14 cellular contexts compared by ENCODE assay signal in the genomic region with DNA sequence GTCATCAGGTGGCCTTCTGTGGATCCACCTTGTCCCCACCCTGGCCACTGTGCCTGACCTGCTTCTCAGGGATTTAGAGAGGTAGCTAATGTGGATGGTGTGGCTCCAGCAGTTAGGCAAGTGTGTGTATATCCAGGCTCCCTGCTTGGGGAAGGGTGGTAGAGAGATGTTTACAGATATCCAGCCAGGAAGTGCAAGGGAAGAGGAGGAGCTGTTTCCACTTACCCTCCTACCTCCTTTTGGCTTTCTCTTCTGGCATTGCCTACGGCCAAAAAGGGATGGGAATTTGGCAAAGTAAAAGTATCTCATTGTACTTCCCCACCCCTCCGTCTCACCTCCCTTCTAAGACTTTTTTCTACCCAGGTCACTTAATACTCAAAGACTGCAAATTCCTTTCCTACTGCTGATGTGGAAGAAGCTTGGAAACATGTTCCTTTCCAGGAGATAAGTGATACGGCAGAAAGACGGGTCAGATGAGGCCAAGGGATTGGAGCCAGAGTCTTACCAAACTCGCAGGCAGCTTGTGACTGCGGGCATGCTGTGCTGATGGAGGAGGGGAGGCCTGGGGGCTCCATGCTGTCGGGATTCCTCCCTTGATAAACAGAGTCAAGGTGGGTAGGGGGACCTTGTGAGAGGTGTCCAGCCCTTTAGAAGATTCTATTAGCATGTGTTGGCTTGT.
DNase-seq lines count a peak whose midpoint lies in the region; ATAC-seq, FAIRE-seq and TF ChIP-seq lines count a peak whose summit lies in the region.
"Had no signal": no experiment of that assay in that cellular context is flagged by ENCODE, and none has a peak within 500 bp of the region (broad histone marks: within the 10 kb centered on the region; RNA-seq: fewer than 3 reads in every experiment).

No MANE protein-coding gene starts in this region.

- no peak for TF ChIP-seq CTCF in A549 (IDR thresholded peaks at IDR 0.05)
- no peak for TF ChIP-seq CTCF in fibroblast of lung (conservative IDR thresholded peaks at IDR 0.05 in 1 of 2, IDR thresholded peaks at IDR 0.05 in 1 of 2; ENCODE audit: low read depth in 1 of 2, low read length in 2 of 2)
- no peak for TF ChIP-seq CTCF in neural crest cell (conservative IDR thresholded peaks at IDR 0.05)

- no peak for ATAC-seq in A549
- ATAC-seq in HG03354 (IDR thresholded peaks at IDR 0.05; ENCODE audit: poor library complexity, severe bottlenecking, unreplicated experiment): no peak
- ATAC-seq in HG02610 (IDR thresholded peaks at IDR 0.05; ENCODE audit: unreplicated experiment): no peak

- H3K36me3 Mint-ChIP-seq in neural crest cell (ENCODE audit: low read depth): peaks cover 22% of the 10 kb centered on the region
- H3K36me3 Mint-ChIP-seq: activated naive CD4-positive, alpha-beta T cell treated with anti-CD3 and anti-CD28 coated beads, Interleukin-2, amount 10 ng/mL, durations not matched to agents 7 days and 5 days had no signal

- no peak overlapping the region for H3K4me3 Mint-ChIP-seq in neural crest cell
- H3K4me3 Mint-ChIP-seq: activated naive CD4-positive, alpha-beta T cell treated with anti-CD3 and anti-CD28 coated beads, Interleukin-2, amount 10 ng/mL, durations not matched to agents 7 days and 5 days had no signal

- H3K9ac ChIP-seq in fibroblast of lung (ENCODE audit: insufficient read depth, low read length): no peak overlapping the region

- peak overlapping the region; percentile 71 for H2AFZ ChIP-seq in fibroblast of lung (ENCODE audit: low read length)

- H3K27me3 ChIP-seq in fibroblast of lung (ENCODE audit: control insufficient read depth, insufficient read depth, low read length): no peaks in the 10 kb centered on the region

- TF ChIP-seq POLR2A in A549 (IDR thresholded peaks at IDR 0.05; ENCODE audit: low read length): no peak

- peaks cover 3% of the 10 kb centered on the region for H3K4me1 Mint-ChIP-seq in neural crest cell

- peak overlapping the region; percentile 15 to 74; a peak in 4 of 6 replicates for H3K27ac ChIP-seq in A549
- H3K27ac ChIP-seq in fibroblast of lung (ENCODE audit: insufficient read depth, low read length): no peak overlapping the region

- POLR2A ChIA-PET in A549 (lab: Yijun Ruan, JAX): no interaction called here

- H3K27ac Mint-ChIP-seq in neural crest cell (ENCODE audit: unreplicated experiment): peak overlapping the region; percentile 57
- H3K27ac Mint-ChIP-seq: activated naive CD4-positive, alpha-beta T cell treated with anti-CD3 and anti-CD28 coated beads, Interleukin-2, amount 10 ng/mL, durations not matched to agents 7 days and 5 days had no signal

- H3K9me3 Mint-ChIP-seq in neural crest cell: peaks cover 8% of the 10 kb centered on the region

- H3K9me3 ChIP-seq in A549 (peaks cover 11% of the 10 kb centered on the region), fibroblast of lung (ENCODE audit: control insufficient read depth, insufficient read depth, low read depth, low read length) (no peaks in the 10 kb centered on the region)

- peaks cover 7% of the 10 kb centered on the region; the same call in 1 of the 3 replicates for H3K4me1 ChIP-seq in A549
- H3K4me1 ChIP-seq in fibroblast of lung (ENCODE audit: control insufficient read depth, extremely low read depth, insufficient read depth, low read length): no peaks in the 10 kb centered on the region

- H3K79me2 ChIP-seq in fibroblast of lung (ENCODE audit: control insufficient read depth, insufficient read depth, low read length): no peaks in the 10 kb centered on the region

- DNase-seq in A549 (ENCODE audit: low read depth in 1 of 2, low spot score in 1 of 2) (no peak), NCI-H446 treated with DMSO at 0.1 percent for 48 hours (lab: John Stamatoyannopoulos, UW) (peak; percentile 85), fibroblast of lung (ENCODE audit: low read depth in 2 of 2) (peak in 1 of 2 donors; percentile 54), neural crest cell (ENCODE audit: low read depth, low spot score) (no peak), DMS153 (lab: John Stamatoyannopoulos, UW) (no peak), iPS-NIHi11 (ENCODE audit: low spot score) (no peak)
- DNase-seq: activated CD4-positive, alpha-beta T cell treated with anti-CD3 and anti-CD28 coated beads for 1 hour; activated naive CD4-positive, alpha-beta T cell treated with anti-CD3 and anti-CD28 coated beads, Interleukin-2, amount 10 ng/mL, durations not matched to agents 7 days and 5 days; retina; SIG-M5 had no signal

- CTCF ChIA-PET in A549 (lab: Yijun Ruan, JAX): interaction anchor here (0.9 kb wide), 1 partner anchor 10 kb away, joined by 4 read pairs; no protein-coding TSS in a partner anchor

- no peaks in the 10 kb centered on the region for H3K27me3 Mint-ChIP-seq in neural crest cell (ENCODE audit: low read depth)
- H3K27me3 Mint-ChIP-seq: activated naive CD4-positive, alpha-beta T cell treated with anti-CD3 and anti-CD28 coated beads, Interleukin-2, amount 10 ng/mL, durations not matched to agents 7 days and 5 days had no signal

- WGBS in A549 (ENCODE audit: missing lambda C conversion rate): 88% methylated on average over 7 of the region's 7 CpGs

- no peak for FAIRE-seq in A549 (lab: Jason Lieb, UNC)
- FAIRE-seq: HTR-8/SVneo, islet of Langerhans had no signal

- H3K4me3 ChIP-seq in A549: no peak overlapping the region
- peak overlapping the region in 2 of 4 experiments; percentile 0 to 42 for H3K4me3 ChIP-seq in fibroblast of lung (replicated peaks in 1 of 4; ENCODE audit: control extremely low read depth in 1 of 4, insufficient read depth in 1 of 4, low read depth in 3 of 4, low read length in 4 of 4)

- H3K36me3 ChIP-seq in fibroblast of lung (ENCODE audit: control insufficient read depth, insufficient read depth, low read length): no peaks in the 10 kb centered on the region

- H4K20me1 ChIP-seq in fibroblast of lung (ENCODE audit: control insufficient read depth, extremely low read depth, insufficient read depth, low read length): no peaks in the 10 kb centered on the region

- TF ChIP-seq RAD21 in A549 (conservative IDR thresholded peaks at IDR 0.05 in 1 of 2, IDR thresholded peaks at IDR 0.05 in 1 of 2): no peak

- H3K4me2 ChIP-seq in A549 (peak overlapping the region; percentile 17; the same call in 1 of the 3 replicates), fibroblast of lung (ENCODE audit: extremely low read depth, insufficient read depth, low read length) (peak overlapping the region; percentile 39)

- TF ChIP-seq EP300 in A549 (IDR thresholded peaks at IDR 0.05): no peak

TF ChIP-seq in A549, 52 proteins besides CTCF, POLR2A, EP300 and RAD21:
- TF ChIP-seq CBX2 (IDR thresholded peaks at IDR 0.05; ENCODE audit: borderline replicate concordance, low read depth): no peak
- no peak for TF ChIP-seq SMC3 (IDR thresholded peaks at IDR 0.05)
- TF ChIP-seq EHF (CRISPR knock-in tag; IDR thresholded peaks at IDR 0.05): no peak
- TF ChIP-seq ZC3H11A (IDR thresholded peaks at IDR 0.05): no peak
